ENCODE assay signal across 2 cellular contexts in the genomic region with DNA sequence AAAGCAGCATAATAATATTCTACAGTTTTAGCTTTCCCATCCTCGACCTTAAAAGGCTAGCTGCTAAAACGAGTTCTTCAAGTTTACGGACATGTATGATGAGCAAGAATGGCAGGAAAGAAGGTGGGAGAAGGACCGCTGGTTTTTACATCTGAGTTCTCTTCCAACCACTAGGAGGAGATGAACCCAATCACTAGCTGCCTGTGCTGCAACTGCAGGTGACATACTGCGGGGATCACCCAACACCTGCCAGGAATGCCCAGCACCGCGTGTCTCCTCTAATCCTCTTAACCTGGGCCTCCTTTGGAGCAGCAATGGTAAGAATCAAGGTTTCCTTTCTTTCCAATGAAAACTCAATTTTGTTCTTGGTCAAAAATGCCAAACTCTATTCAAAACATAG.
TF ChIP-seq lines count a peak whose summit lies in the region.

No MANE protein-coding gene starts in this region.

TF ChIP-seq in HEK293T, 16 proteins besides CTCF, POLR2A, EP300 and RAD21 (continued from another document):
- TF ChIP-seq LEF1 (IDR thresholded peaks at IDR 0.05; ENCODE audit: borderline replicate concordance): no peak

TF ChIP-seq in HepG2, 621 proteins besides CTCF, POLR2A, EP300 and RAD21 (continued from another document and continues in another):
- TF ChIP-seq, protein P1, sequence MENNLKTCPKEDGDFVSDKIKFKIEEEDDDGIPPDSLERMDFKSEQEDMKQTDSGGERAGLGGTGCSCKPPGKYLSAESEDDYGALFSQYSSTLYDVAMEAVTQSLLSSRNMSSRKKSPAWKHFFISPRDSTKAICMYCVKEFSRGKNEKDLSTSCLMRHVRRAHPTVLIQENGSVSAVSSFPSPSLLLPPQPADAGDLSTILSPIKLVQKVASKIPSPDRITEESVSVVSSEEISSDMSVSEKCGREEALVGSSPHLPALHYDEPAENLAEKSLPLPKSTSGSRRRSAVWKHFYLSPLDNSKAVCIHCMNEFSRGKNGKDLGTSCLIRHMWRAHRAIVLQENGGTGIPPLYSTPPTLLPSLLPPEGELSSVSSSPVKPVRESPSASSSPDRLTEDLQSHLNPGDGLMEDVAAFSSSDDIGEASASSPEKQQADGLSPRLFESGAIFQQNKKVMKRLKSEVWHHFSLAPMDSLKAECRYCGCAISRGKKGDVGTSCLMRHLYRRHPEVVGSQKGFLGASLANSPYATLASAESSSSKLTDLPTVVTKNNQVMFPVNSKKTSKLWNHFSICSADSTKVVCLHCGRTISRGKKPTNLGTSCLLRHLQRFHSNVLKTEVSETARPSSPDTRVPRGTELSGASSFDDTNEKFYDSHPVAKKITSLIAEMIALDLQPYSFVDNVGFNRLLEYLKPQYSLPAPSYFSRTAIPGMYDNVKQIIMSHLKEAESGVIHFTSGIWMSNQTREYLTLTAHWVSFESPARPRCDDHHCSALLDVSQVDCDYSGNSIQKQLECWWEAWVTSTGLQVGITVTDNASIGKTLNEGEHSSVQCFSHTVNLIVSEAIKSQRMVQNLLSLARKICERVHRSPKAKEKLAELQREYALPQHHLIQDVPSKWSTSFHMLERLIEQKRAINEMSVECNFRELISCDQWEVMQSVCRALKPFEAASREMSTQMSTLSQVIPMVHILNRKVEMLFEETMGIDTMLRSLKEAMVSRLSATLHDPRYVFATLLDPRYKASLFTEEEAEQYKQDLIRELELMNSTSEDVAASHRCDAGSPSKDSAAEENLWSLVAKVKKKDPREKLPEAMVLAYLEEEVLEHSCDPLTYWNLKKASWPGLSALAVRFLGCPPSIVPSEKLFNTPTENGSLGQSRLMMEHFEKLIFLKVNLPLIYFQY (CRISPR knock-in tag; IDR thresholded peaks at IDR 0.05; ENCODE audit: borderline replicate concordance): 0 out of 2 replicates have a peak, but pooled peaks have one; percentile 0
- TF ChIP-seq ZBTB38 (CRISPR knock-in tag; IDR thresholded peaks at IDR 0.05) (peak; percentile 68; the same call in 1 of the 2 replicates), NR2C2 (CRISPR knock-in tag; IDR thresholded peaks at IDR 0.05; ENCODE audit: borderline replicate concordance) (0 out of 2 replicates have a peak, but pooled peaks have one; percentile 4), ZNF556 (CRISPR knock-in tag; IDR thresholded peaks at IDR 0.05; ENCODE audit: borderline replicate concordance) (0 out of 2 replicates have a peak, but pooled peaks have one; percentile 4), ZNF263 (CRISPR knock-in tag; IDR thresholded peaks at IDR 0.05) (no peak), ZNF501 (CRISPR knock-in tag; IDR thresholded peaks at IDR 0.05) (0 out of 2 replicates have a peak, but pooled peaks have one; percentile 31), MXD1 (CRISPR knock-in tag; IDR thresholded peaks at IDR 0.05) (no peak), ATF7 (IDR thresholded peaks at IDR 0.05) (no peak), ATF7 (CRISPR knock-in tag; IDR thresholded peaks at IDR 0.05) (no peak), ZNF124 (CRISPR knock-in tag; IDR thresholded peaks at IDR 0.05) (no peak), SMC3 (IDR thresholded peaks at IDR 0.05; ENCODE audit: low read length) (peak; percentile 50; the same call in 1 of the 2 replicates), TEAD3 (CRISPR knock-in tag; optimal IDR thresholded peaks at IDR 0.05; ENCODE audit: borderline replicate concordance) (peak; percentile 26), ZNF788 (CRISPR knock-in tag; IDR thresholded peaks at IDR 0.05; ENCODE audit: borderline replicate concordance) (0 out of 2 replicates have a peak, but pooled peaks have one; percentile 9), STAG1 (CRISPR knock-in tag; IDR thresholded peaks at IDR 0.05) (peak; percentile 53), NR1H2 (CRISPR knock-in tag; IDR thresholded peaks at IDR 0.05; ENCODE audit: borderline replicate concordance, low read depth) (no peak), EEA1 (CRISPR knock-in tag; IDR thresholded peaks at IDR 0.05; ENCODE audit: borderline replicate concordance) (no peak), SAP130 (CRISPR knock-in tag; IDR thresholded peaks at IDR 0.05; ENCODE audit: low read depth) (no peak), AGO2 (optimal IDR thresholded peaks at IDR 0.05; ENCODE audit: low read depth, low read length) (no peak), ZSCAN21 (CRISPR knock-in tag; IDR thresholded peaks at IDR 0.05; ENCODE audit: borderline replicate concordance) (no peak), ZNF883 (CRISPR knock-in tag; IDR thresholded peaks at IDR 0.05; ENCODE audit: not compliant biosample characterization) (no peak), POGZ (CRISPR knock-in tag; IDR thresholded peaks at IDR 0.05) (0 out of 2 replicates have a peak, but pooled peaks have one; percentile 3), PAF1 (CRISPR knock-in tag; IDR thresholded peaks at IDR 0.05) (no peak), XRCC5 (optimal IDR thresholded peaks at IDR 0.05; ENCODE audit: low read length) (peak; percentile 33), CEBPG (CRISPR knock-in tag; IDR thresholded peaks at IDR 0.05) (no peak), ZFP90 (CRISPR knock-in tag; IDR thresholded peaks at IDR 0.05; ENCODE audit: borderline replicate concordance) (no peak), LCORL (IDR thresholded peaks at IDR 0.05) (no peak), LCORL (CRISPR knock-in tag; IDR thresholded peaks at IDR 0.05) (no peak), SKI (IDR thresholded peaks at IDR 0.05; ENCODE audit: partially characterized antibody) (no peak)
- TF ChIP-seq, protein P2, sequence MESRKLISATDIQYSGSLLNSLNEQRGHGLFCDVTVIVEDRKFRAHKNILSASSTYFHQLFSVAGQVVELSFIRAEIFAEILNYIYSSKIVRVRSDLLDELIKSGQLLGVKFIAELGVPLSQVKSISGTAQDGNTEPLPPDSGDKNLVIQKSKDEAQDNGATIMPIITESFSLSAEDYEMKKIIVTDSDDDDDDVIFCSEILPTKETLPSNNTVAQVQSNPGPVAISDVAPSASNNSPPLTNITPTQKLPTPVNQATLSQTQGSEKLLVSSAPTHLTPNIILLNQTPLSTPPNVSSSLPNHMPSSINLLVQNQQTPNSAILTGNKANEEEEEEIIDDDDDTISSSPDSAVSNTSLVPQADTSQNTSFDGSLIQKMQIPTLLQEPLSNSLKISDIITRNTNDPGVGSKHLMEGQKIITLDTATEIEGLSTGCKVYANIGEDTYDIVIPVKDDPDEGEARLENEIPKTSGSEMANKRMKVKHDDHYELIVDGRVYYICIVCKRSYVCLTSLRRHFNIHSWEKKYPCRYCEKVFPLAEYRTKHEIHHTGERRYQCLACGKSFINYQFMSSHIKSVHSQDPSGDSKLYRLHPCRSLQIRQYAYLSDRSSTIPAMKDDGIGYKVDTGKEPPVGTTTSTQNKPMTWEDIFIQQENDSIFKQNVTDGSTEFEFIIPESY (CRISPR knock-in tag; IDR thresholded peaks at IDR 0.05): peak; percentile 87
- TF ChIP-seq, protein P3, sequence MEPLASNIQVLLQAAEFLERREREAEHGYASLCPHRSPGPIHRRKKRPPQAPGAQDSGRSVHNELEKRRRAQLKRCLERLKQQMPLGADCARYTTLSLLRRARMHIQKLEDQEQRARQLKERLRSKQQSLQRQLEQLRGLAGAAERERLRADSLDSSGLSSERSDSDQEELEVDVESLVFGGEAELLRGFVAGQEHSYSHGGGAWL (CRISPR knock-in tag; IDR thresholded peaks at IDR 0.05): no peak
- TF ChIP-seq, protein P4, sequence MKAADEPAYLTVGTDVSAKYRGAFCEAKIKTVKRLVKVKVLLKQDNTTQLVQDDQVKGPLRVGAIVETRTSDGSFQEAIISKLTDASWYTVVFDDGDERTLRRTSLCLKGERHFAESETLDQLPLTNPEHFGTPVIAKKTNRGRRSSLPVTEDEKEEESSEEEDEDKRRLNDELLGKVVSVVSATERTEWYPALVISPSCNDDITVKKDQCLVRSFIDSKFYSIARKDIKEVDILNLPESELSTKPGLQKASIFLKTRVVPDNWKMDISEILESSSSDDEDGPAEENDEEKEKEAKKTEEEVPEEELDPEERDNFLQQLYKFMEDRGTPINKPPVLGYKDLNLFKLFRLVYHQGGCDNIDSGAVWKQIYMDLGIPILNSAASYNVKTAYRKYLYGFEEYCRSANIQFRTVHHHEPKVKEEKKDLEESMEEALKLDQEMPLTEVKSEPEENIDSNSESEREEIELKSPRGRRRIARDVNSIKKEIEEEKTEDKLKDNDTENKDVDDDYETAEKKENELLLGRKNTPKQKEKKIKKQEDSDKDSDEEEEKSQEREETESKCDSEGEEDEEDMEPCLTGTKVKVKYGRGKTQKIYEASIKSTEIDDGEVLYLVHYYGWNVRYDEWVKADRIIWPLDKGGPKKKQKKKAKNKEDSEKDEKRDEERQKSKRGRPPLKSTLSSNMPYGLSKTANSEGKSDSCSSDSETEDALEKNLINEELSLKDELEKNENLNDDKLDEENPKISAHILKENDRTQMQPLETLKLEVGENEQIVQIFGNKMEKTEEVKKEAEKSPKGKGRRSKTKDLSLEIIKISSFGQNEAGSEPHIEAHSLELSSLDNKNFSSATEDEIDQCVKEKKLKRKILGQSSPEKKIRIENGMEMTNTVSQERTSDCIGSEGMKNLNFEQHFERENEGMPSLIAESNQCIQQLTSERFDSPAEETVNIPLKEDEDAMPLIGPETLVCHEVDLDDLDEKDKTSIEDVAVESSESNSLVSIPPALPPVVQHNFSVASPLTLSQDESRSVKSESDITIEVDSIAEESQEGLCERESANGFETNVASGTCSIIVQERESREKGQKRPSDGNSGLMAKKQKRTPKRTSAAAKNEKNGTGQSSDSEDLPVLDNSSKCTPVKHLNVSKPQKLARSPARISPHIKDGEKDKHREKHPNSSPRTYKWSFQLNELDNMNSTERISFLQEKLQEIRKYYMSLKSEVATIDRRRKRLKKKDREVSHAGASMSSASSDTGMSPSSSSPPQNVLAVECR (CRISPR knock-in tag; IDR thresholded peaks at IDR 0.05; ENCODE audit: borderline replicate concordance): peak; percentile 3; the same call in 1 of the 2 replicates
- TF ChIP-seq, protein P5, sequence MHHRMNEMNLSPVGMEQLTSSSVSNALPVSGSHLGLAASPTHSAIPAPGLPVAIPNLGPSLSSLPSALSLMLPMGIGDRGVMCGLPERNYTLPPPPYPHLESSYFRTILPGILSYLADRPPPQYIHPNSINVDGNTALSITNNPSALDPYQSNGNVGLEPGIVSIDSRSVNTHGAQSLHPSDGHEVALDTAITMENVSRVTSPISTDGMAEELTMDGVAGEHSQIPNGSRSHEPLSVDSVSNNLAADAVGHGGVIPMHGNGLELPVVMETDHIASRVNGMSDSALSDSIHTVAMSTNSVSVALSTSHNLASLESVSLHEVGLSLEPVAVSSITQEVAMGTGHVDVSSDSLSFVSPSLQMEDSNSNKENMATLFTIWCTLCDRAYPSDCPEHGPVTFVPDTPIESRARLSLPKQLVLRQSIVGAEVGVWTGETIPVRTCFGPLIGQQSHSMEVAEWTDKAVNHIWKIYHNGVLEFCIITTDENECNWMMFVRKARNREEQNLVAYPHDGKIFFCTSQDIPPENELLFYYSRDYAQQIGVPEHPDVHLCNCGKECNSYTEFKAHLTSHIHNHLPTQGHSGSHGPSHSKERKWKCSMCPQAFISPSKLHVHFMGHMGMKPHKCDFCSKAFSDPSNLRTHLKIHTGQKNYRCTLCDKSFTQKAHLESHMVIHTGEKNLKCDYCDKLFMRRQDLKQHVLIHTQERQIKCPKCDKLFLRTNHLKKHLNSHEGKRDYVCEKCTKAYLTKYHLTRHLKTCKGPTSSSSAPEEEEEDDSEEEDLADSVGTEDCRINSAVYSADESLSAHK (CRISPR knock-in tag; IDR thresholded peaks at IDR 0.05; ENCODE audit: borderline replicate concordance): no peak
- TF ChIP-seq, protein P6, sequence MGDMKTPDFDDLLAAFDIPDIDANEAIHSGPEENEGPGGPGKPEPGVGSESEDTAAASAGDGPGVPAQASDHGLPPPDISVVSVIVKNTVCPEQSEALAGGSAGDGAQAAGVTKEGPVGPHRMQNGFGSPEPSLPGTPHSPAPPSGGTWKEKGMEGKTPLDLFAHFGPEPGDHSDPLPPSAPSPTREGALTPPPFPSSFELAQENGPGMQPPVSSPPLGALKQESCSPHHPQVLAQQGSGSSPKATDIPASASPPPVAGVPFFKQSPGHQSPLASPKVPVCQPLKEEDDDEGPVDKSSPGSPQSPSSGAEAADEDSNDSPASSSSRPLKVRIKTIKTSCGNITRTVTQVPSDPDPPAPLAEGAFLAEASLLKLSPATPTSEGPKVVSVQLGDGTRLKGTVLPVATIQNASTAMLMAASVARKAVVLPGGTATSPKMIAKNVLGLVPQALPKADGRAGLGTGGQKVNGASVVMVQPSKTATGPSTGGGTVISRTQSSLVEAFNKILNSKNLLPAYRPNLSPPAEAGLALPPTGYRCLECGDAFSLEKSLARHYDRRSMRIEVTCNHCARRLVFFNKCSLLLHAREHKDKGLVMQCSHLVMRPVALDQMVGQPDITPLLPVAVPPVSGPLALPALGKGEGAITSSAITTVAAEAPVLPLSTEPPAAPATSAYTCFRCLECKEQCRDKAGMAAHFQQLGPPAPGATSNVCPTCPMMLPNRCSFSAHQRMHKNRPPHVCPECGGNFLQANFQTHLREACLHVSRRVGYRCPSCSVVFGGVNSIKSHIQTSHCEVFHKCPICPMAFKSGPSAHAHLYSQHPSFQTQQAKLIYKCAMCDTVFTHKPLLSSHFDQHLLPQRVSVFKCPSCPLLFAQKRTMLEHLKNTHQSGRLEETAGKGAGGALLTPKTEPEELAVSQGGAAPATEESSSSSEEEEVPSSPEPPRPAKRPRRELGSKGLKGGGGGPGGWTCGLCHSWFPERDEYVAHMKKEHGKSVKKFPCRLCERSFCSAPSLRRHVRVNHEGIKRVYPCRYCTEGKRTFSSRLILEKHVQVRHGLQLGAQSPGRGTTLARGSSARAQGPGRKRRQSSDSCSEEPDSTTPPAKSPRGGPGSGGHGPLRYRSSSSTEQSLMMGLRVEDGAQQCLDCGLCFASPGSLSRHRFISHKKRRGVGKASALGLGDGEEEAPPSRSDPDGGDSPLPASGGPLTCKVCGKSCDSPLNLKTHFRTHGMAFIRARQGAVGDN (CRISPR knock-in tag; IDR thresholded peaks at IDR 0.05): peak; percentile 14; the same call in 1 of the 2 replicates
